24 cellular contexts compared by ENCODE assay signal in the genomic region with DNA sequence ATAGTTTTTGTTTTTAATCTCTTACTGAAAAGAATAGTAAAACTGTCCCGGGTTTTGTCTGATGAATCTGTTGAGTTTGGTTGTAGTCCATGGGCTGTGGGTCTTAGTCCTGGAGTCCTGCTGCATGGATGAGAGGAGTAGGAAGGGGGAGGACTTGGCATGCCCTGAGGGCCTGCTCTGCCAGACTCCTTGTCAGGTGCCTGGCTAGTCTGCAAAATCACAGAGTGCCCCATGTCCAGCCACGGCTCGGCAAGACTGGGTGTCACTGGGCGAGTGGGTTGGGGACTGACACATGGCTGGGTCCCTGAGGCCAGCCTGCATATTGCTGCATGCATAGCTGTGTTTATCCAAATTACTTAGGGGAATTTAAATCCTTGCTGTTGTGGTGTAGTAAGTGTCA. TPM values are rescaled to one million over a fixed set of nuclear protein-coding genes. Genes with fewer than 3 reads are reported as not detected.
"Had no signal": no experiment of that assay in that cellular context is flagged by ENCODE, and none has a peak within 500 bp of the region (broad histone marks: within the 10 kb centered on the region; RNA-seq: fewer than 3 reads in every experiment).

No MANE protein-coding gene starts in this region.

- H3K4me1 ChIP-seq: pancreas, right lobe of liver had no signal

- FAIRE-seq: colon, pancreas had no signal

- H3K4me3 ChIP-seq: dorsolateral prefrontal cortex, hepatocyte, pancreas, right lobe of liver, skin epidermis, tibial nerve had no signal

- H3K9me3 ChIP-seq: neutrophil, pancreas, right lobe of liver, tibial nerve had no signal

- H3K27ac ChIP-seq: dorsolateral prefrontal cortex, hepatocyte, neutrophil, pancreas, right lobe of liver, skin epidermis, tibial nerve had no signal

- H3K27me3 ChIP-seq: dorsolateral prefrontal cortex, hepatocyte, neutrophil, pancreas, right lobe of liver, tibial nerve had no signal

- H3K36me3 ChIP-seq: neutrophil, right lobe of liver had no signal

- DNase-seq: activated B cell treated with CpG ODN at 0.5 μM for 24 hours; activated CD4-positive, alpha-beta T cell treated with anti-CD3 and anti-CD28 coated beads for 36 hours; activated CD4-positive, alpha-beta T cell treated with anti-CD3 and anti-CD28 coated beads, Interleukin-2, amount 50 U/mL, for 4 hours; activated CD8-positive, alpha-beta memory T cell treated with anti-CD3 and anti-CD28 coated beads for 24 hours; activated CD8-positive, alpha-beta memory T cell treated with anti-CD3 and anti-CD28 coated beads, Interleukin-2, amount 50 U/mL, for 4 hours; activated naive CD4-positive, alpha-beta T cell treated with anti-CD3 and anti-CD28 coated beads, Interleukin-2, amount 10 ng/mL, durations not matched to agents 7 days and 5 days; activated T-cell treated with anti-CD3 and anti-CD28 coated beads, Interleukin-2, amount 50 U/mL, for 4 hours; effector memory CD8-positive, alpha-beta T cell; immature natural killer cell; pancreas; right lobe of liver; stimulated activated CD4-positive, alpha-beta T cell treated with anti-CD3 and anti-CD28 coated beads, Interleukin-1b, Interleukin-23, amount 100 ng/mL, for 48 hours; stimulated activated naive CD8-positive, alpha-beta T cell treated with anti-CD3 and anti-CD28 coated beads, Interleukin-15, amount 100 ng/mL, for 72 hours; T-helper 1 cell had no signal

- ATAC-seq: activated CD4-positive, alpha-beta T cell treated with anti-CD3 and anti-CD28 coated beads for 36 hours; activated T-cell treated with anti-CD3 and anti-CD28 coated beads, Interleukin-2, amount 50 U/mL, for 4 hours; effector memory CD8-positive, alpha-beta T cell; pancreas; right lobe of liver; stimulated activated effector memory CD8-positive, alpha-beta T cell treated with anti-CD3 and anti-CD28 coated beads, Interleukin-12 subunit alpha, Interleukin-12 subunit beta, amount 100 ng/mL, for 72 hours; stimulated activated naive CD8-positive, alpha-beta T cell treated with anti-CD3 and anti-CD28 coated beads, Interleukin-15, amount 100 ng/mL, for 72 hours had no signal

RNA-seq across cellular contexts. Expression of a gene that starts 29.0 kb away (rescaled TPM):
- total RNA-seq: activated T-helper 2 cell treated with anti-CD3 and anti-CD28 coated beads, Interferon-gamma antibody, Interleukin-2, Interleukin-4, amounts not matched to agents 10 μg/mL and 5 μg/mL and 100 μg/mL, durations not matched to agents 14 hours and 24 hours and 36 hours; kidney epithelial cell; pulmonary artery endothelial cell had no signal
- polyA plus RNA-seq: immature natural killer cell had no signal
